Comparison of ENCODE assay signal across 7 cellular contexts in the genomic region with DNA sequence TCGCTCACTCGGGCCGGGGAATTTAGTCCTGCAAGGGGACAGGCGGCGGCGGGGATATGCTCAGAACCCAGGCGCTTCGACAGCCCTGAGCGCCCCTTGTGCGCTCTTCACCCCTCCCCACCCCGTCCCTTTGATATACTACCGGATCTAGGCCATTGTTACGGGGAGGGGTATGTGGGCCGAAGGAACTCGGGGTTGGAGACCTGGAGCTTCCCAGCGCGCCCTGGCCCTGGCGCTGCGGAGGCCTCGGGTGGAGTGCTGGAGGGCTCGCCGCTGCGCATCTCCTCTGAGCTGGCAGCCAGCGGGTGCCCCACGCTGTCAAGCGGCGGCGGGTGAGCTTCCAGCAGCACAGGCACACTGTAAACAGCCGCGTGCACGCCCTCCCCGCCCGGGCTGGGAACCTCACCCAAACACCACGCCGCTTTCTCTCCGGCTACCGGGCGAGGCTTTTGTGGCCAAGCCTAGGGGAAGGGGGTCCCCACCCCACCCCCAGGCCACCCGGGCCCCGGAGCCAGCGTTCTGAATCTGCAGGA. TPM values are rescaled to one million over a fixed set of nuclear protein-coding genes. Genes with fewer than 3 reads are reported as not detected.
DNase-seq lines count a peak whose midpoint lies in the region; ATAC-seq and TF ChIP-seq lines count a peak whose summit lies in the region.

No MANE protein-coding gene starts in this region.

- no peaks in the 10 kb centered on the region for H3F3A ChIP-seq in GM23248 (ENCODE audit: insufficient read depth)

- H3K36me3 ChIP-seq in GM23248 (ENCODE audit: low read depth) (no peaks in the 10 kb centered on the region), RWPE2 (ENCODE audit: low read depth) (no peaks in the 10 kb centered on the region)

- no peaks in the 10 kb centered on the region for H3K79me2 ChIP-seq in GM23248 (ENCODE audit: insufficient read depth)

- H3K4me3 Mint-ChIP-seq in nephron progenitor cell, result peak overlapping the region; percentile 71

- in situ Hi-C loops in GM23248 (cut with MboI), result no loop called here

- WGBS in GM23248 (ENCODE audit: low coverage in 1 of 2, low lambda C conversion rate in 2 of 2, missing lambda C conversion rate in 2 of 2), 2 experiments, result 13 to 46% methylated on average over 4 to 27 of the region's 41 CpGs

- H3K27ac ChIP-seq in GM23248, result peak overlapping the region; percentile 62
- H3K27ac ChIP-seq in RWPE2 (ENCODE audit: poor library complexity, severe bottlenecking), result no peak overlapping the region

- H3K9me3 ChIP-seq in GM23248 (ENCODE audit: low read depth) (no peaks in the 10 kb centered on the region), RWPE2 (ENCODE audit: severe bottlenecking) (no peaks in the 10 kb centered on the region)

- no peaks in the 10 kb centered on the region for H3K9me2 ChIP-seq in GM23248 (ENCODE audit: insufficient read depth)

- no peaks in the 10 kb centered on the region for H4K20me1 ChIP-seq in GM23248 (ENCODE audit: insufficient read depth)

- peak overlapping the region; percentile 89 for H3K4me2 ChIP-seq in GM23248 (ENCODE audit: unreplicated experiment)

- H3K27me3 ChIP-seq in GM23248 (replicated peaks; ENCODE audit: insufficient read depth) (no peaks in the 10 kb centered on the region), RWPE2 (ENCODE audit: insufficient read depth, poor library complexity, severe bottlenecking) (no peaks in the 10 kb centered on the region)

- H3K36me3 Mint-ChIP-seq in nephron progenitor cell (ENCODE audit: low read depth), result no peaks in the 10 kb centered on the region

- TF ChIP-seq CTCF in RWPE2 (IDR thresholded peaks at IDR 0.05; ENCODE audit: poor library complexity, severe bottlenecking) (no peak), epithelial cell of esophagus (IDR thresholded peaks at IDR 0.05; ENCODE audit: insufficient read depth, low read depth, low read length, missing control alignments) (no peak), nephron progenitor cell (IDR thresholded peaks at IDR 0.05) (no peak)

- peak overlapping the region; percentile 83 for H2AFZ ChIP-seq in GM23248

- ATAC-seq in RWPE2 (ENCODE audit: low read depth) (peak; percentile 18; the same call in 1 of the 3 replicates), HG03159 (IDR thresholded peaks at IDR 0.05; ENCODE audit: unreplicated experiment) (no peak)

- H3K4me1 ChIP-seq in GM23248 (ENCODE audit: insufficient read depth) (no peaks in the 10 kb centered on the region; the same call in 1 of the 2 replicates), RWPE2 (ENCODE audit: insufficient read depth, poor library complexity, severe bottlenecking) (no peaks in the 10 kb centered on the region)

- peaks cover 8% of the 10 kb centered on the region for H3K27me3 Mint-ChIP-seq in nephron progenitor cell (ENCODE audit: low read depth, poor library complexity)

- peaks cover 52% of the 10 kb centered on the region for H3K4me1 Mint-ChIP-seq in nephron progenitor cell

- H3K9me3 Mint-ChIP-seq in nephron progenitor cell, result peaks cover 6% of the 10 kb centered on the region

- H3K9ac ChIP-seq in GM23248, result peak overlapping the region; percentile 80

- DNase-seq in GM23248, result peak; percentile 67
- DNase-seq in RWPE2 (ENCODE audit: low spot score), result no peak
- DNase-seq in epithelial cell of esophagus (ENCODE audit: low read depth), result no peak
- DNase-seq in nephron progenitor cell, result peak; percentile 36
- no peak for DNase-seq in NCI-H187 (lab: John Stamatoyannopoulos, UW)
- DNase-seq in CD1c-positive myeloid dendritic cell (ENCODE audit: extremely low spot score), result no peak

- H3K4me3 ChIP-seq in GM23248, result peak overlapping the region; percentile 68
- peak overlapping the region; percentile 28 for H3K4me3 ChIP-seq in RWPE2 (ENCODE audit: severe bottlenecking)
- peak overlapping the region; percentile 25 for H3K4me3 ChIP-seq in epithelial cell of esophagus (ENCODE audit: low read length)

- no peak overlapping the region for H3K27ac Mint-ChIP-seq in nephron progenitor cell

RNA-seq across cellular contexts. Expression of gene BCOR, which starts 54.5 kb away (rescaled TPM):
- 17.6 and 19.7 TPM in 2 replicates for total RNA-seq in GM23248 (2014; rRNA removed; shearing (Covaris generic))
- polyA plus RNA-seq in GM23248 (2016; fragmentation: Nextera tagmentation; extraction: Ambion mirVana), result 9.1 and 10.2 TPM in 2 replicates

Comparison
In these comparisons a context has a peak if more than half of its experiments do, and no peak if none do; other contexts are left out.
1. DNase-seq: peak in GM23248 (single experiment) and nephron progenitor cell (single experiment); none in RWPE2 (single experiment), epithelial cell of esophagus (single experiment), NCI-H187 (0 of 2) and CD1c-positive myeloid dendritic cell (single experiment).
2. Peak in every context shown above with its lines, with median percentiles within 50 percentile points of each other: H3K4me3 ChIP-seq.